In the genomic region with DNA sequence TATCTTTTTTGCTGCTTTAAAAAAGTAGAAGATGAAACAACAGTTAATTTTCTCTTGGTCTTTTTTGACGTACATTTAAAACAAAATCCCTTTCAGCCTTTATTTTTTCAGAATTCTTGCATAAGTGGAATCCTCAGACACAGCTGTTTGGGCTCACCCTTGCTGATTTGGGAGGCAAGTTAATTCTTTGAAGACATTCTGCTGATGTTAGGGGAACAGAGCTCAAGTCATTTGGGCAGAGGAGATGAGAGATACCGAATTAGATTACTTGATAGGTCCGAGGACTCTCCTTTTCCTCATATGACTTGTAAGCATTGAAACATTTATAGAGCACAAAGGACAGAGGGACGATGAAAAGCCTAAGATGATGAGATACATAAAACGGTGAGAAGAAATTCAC, we compare ENCODE assay signal across 21 cellular contexts.
DNase-seq lines count a peak whose midpoint lies in the region; ATAC-seq and TF ChIP-seq lines count a peak whose summit lies in the region.
"Had no signal": no experiment of that assay in that cellular context is flagged by ENCODE, and none has a peak within 500 bp of the region (broad histone marks: within the 10 kb centered on the region; RNA-seq: fewer than 3 reads in every experiment).

No MANE protein-coding gene starts in this region.

- POLR2A ChIA-PET in activated CD8-positive, alpha-beta T cell treated with anti-CD3 and anti-CD28 coated beads for 36 hours (lab: Charles Lee) = no interaction called here

- H3K36me3 Mint-ChIP-seq in activated CD8-positive, alpha-beta T cell treated with anti-CD3 and anti-CD28 coated beads for 36 hours (ENCODE audit: low read depth) = no peaks in the 10 kb centered on the region
- H3K36me3 Mint-ChIP-seq: activated naive CD8-positive, alpha-beta T cell; brain; memory B cell had no signal

- TF ChIP-seq CTCF in fibroblast of villous mesenchyme (IDR thresholded peaks at IDR 0.05; ENCODE audit: insufficient read depth, low read depth, low read length) = no peak
- TF ChIP-seq CTCF in activated CD8-positive, alpha-beta T cell treated with anti-CD3 and anti-CD28 coated beads for 36 hours (IDR thresholded peaks at IDR 0.05) = no peak

- H3K27me3 ChIP-seq in neuron (ENCODE audit: insufficient read depth, low read length) = no peaks in the 10 kb centered on the region
- H3K27me3 ChIP-seq: neutrophil, right lobe of liver had no signal

- CTCF ChIA-PET in activated CD8-positive, alpha-beta T cell treated with anti-CD3 and anti-CD28 coated beads for 36 hours (lab: Charles Lee) = no interaction called here

- H3K27me3 Mint-ChIP-seq in activated CD8-positive, alpha-beta T cell treated with anti-CD3 and anti-CD28 coated beads for 36 hours = peaks cover 5% of the 10 kb centered on the region
- H3K27me3 Mint-ChIP-seq: brain, memory B cell had no signal

- H3K4me1 Mint-ChIP-seq in activated CD8-positive, alpha-beta T cell treated with anti-CD3 and anti-CD28 coated beads for 36 hours (ENCODE audit: low read depth) = no peaks in the 10 kb centered on the region

- intact Hi-C loops in Right ventricle myocardium superior (cut with DNase I) = no loop called here
- intact Hi-C loops in left cardiac atrium (cut with DNase I) = no loop called here
- intact Hi-C loops in activated CD8-positive, alpha-beta T cell treated with anti-CD3 and anti-CD28 coated beads for 36 hours (cut with micrococcal nuclease) = no loop called here

- H3K27ac Mint-ChIP-seq in activated CD8-positive, alpha-beta T cell treated with anti-CD3 and anti-CD28 coated beads for 36 hours = no peak overlapping the region
- H3K27ac Mint-ChIP-seq: activated naive CD8-positive, alpha-beta T cell; activated T-helper 1 cell treated with anti-CD3 and anti-CD28 coated beads, Interleukin-12 subunit alpha, Interleukin-12 subunit beta, Interleukin-2, Interleukin-4 antibody, amounts not matched to agents 30 ng/mL and 10 ng/mL and 1 ng/mL, durations not matched to agents 14 hours and 24 hours and 36 hours; memory B cell; T-helper 2 cell treated with Interferon-gamma antibody and Interleukin-4, amounts not matched to agents 5 μg/mL and 100 μg/mL, for 36 hours had no signal

- H2AFZ ChIP-seq in neuron (ENCODE audit: low read depth, low read length) = peak overlapping the region; percentile 38

- DNase-seq in Right ventricle myocardium superior (no peak), left cardiac atrium (no peak), fibroblast of villous mesenchyme (ENCODE audit: low read depth) (peak; percentile 59), dedifferentiated amniotic fluid mesenchymal stem cell (ENCODE audit: extremely low spot score) (no peak), NCI-H1930 (lab: John Stamatoyannopoulos, UW) (no peak), retina (no peak)
- DNase-seq in activated CD8-positive, alpha-beta T cell treated with anti-CD3 and anti-CD28 coated beads for 36 hours = no peak
- DNase-seq: activated CD4-positive, alpha-beta T cell treated with anti-CD3 and anti-CD28 coated beads for 1 hour; C1 segment of cervical spinal cord; H7; NCI-H2029 treated with DMSO at 0.1 percent for 48 hours; NCI-H510A; right lobe of liver; SHP77 treated with DMSO at 0.1 percent for 48 hours had no signal

- H3K36me3 ChIP-seq in neuron (ENCODE audit: insufficient read depth, low read length) = no peaks in the 10 kb centered on the region
- H3K36me3 ChIP-seq: neutrophil, right lobe of liver had no signal

- no peaks in the 10 kb centered on the region for H3K9me3 ChIP-seq in neuron (ENCODE audit: low read length)
- H3K9me3 ChIP-seq: neutrophil, right lobe of liver had no signal

- H3K4me3 ChIP-seq in fibroblast of villous mesenchyme (ENCODE audit: low read depth, low read length) (no peak overlapping the region), neuron (ENCODE audit: low read length) (no peak overlapping the region)
- H3K4me3 ChIP-seq: right lobe of liver had no signal

- H3K9me3 Mint-ChIP-seq in activated CD8-positive, alpha-beta T cell treated with anti-CD3 and anti-CD28 coated beads for 36 hours = no peaks in the 10 kb centered on the region
- H3K9me3 Mint-ChIP-seq: activated T-helper 1 cell treated with anti-CD3 and anti-CD28 coated beads, Interleukin-12 subunit alpha, Interleukin-12 subunit beta, Interleukin-2, Interleukin-4 antibody, amounts not matched to agents 30 ng/mL and 10 ng/mL and 1 ng/mL, durations not matched to agents 14 hours and 24 hours and 36 hours; memory B cell; T-helper 2 cell treated with Interferon-gamma antibody and Interleukin-4, amounts not matched to agents 5 μg/mL and 100 μg/mL, for 36 hours had no signal

- peaks cover 44% of the 10 kb centered on the region for H3K4me1 ChIP-seq in neuron (ENCODE audit: insufficient read depth, low read length)
- H3K4me1 ChIP-seq: right lobe of liver had no signal

- no peak overlapping the region for H3K4me3 Mint-ChIP-seq in activated CD8-positive, alpha-beta T cell treated with anti-CD3 and anti-CD28 coated beads for 36 hours
- H3K4me3 Mint-ChIP-seq: activated naive CD8-positive, alpha-beta T cell; activated T-helper 1 cell treated with anti-CD3 and anti-CD28 coated beads, Interleukin-12 subunit alpha, Interleukin-12 subunit beta, Interleukin-2, Interleukin-4 antibody, amounts not matched to agents 30 ng/mL and 10 ng/mL and 1 ng/mL, durations not matched to agents 14 hours and 24 hours and 36 hours; brain; memory B cell; T-helper 2 cell treated with Interferon-gamma antibody and Interleukin-4, amounts not matched to agents 5 μg/mL and 100 μg/mL, for 36 hours had no signal

- ATAC-seq in Right ventricle myocardium superior (ENCODE audit: poor library complexity) = peak; percentile 72
- no peak for ATAC-seq in left cardiac atrium
- ATAC-seq in activated CD8-positive, alpha-beta T cell treated with anti-CD3 and anti-CD28 coated beads for 36 hours = no peak
